Comparison of ENCODE assay signal across 8 cellular contexts in genomic region chr2:86038291-86039081, GRCh38.
DNase-seq lines count a peak whose midpoint lies in the region; ATAC-seq and TF ChIP-seq lines count a peak whose summit lies in the region.

No MANE protein-coding gene starts in this region.

- H4K91ac ChIP-seq in H9 (ENCODE audit: insufficient read length, low read depth, low read length), result no peak overlapping the region

- no peaks in the 10 kb centered on the region for H3K9me2 ChIP-seq in SU-DHL-6 (replicated peaks; ENCODE audit: insufficient read depth, low read length)

- H3K23me2 ChIP-seq in H9 (ENCODE audit: insufficient read length, low read depth, low read length, poor library complexity, severe bottlenecking), result no peaks in the 10 kb centered on the region

- TF ChIP-seq CTCF in SU-DHL-6 (IDR thresholded peaks at IDR 0.05; ENCODE audit: insufficient read depth, low read length, poor library complexity, severe bottlenecking), result no peak
- no peak for TF ChIP-seq CTCF in suprapubic skin (IDR thresholded peaks at IDR 0.05)
- no peak for TF ChIP-seq CTCF in H9 (conservative IDR thresholded peaks at IDR 0.05)

- no peak overlapping the region for H2AK5ac ChIP-seq in H9 (ENCODE audit: insufficient read length, low read length)

- H3K79me1 ChIP-seq in H9 (ENCODE audit: insufficient read depth, low read depth, low read length, poor library complexity, severe bottlenecking), result no peaks in the 10 kb centered on the region

- H2AFZ ChIP-seq in SU-DHL-6 (ENCODE audit: low read depth, low read length, severe bottlenecking) (no peak overlapping the region), H9 (ENCODE audit: low read length) (no peak overlapping the region)

- H3K4me3 ChIP-seq in SU-DHL-6 (ENCODE audit: insufficient read depth, low read length, poor library complexity, severe bottlenecking) (no peak overlapping the region), suprapubic skin (no peak overlapping the region)

- H3K14ac ChIP-seq in H9 (ENCODE audit: insufficient read depth, low read length), result no peak overlapping the region

- 73% methylated on average over 12 of the region's 12 CpGs for WGBS in suprapubic skin
- WGBS in H9 (ENCODE audit: extremely low coverage, insufficient read length, low lambda C conversion rate), result no CpG with 5 or more reads among the region's 12 CpGs

- H3K36me3 ChIP-seq in SU-DHL-6 (ENCODE audit: low read length) (no peaks in the 10 kb centered on the region), suprapubic skin (peaks cover 63% of the 10 kb centered on the region)

- H3F3A ChIP-seq in SU-DHL-6 (ENCODE audit: insufficient read depth), result peaks cover 35% of the 10 kb centered on the region

- DNase-seq in astrocyte of the hippocampus (ENCODE audit: low read depth, low spot score) (peak; percentile 66), mucosa of gallbladder (ENCODE audit: low spot score) (peak; percentile 52), suprapubic skin (ENCODE audit: low spot score in 2 of 2) (peak; percentile 68 to 79), occipital lobe (lab: John Stamatoyannopoulos, UW) (no peak), H9 (no peak)

- no peak overlapping the region for H3K18ac ChIP-seq in H9 (ENCODE audit: insufficient read length, low read depth, low read length)

- H3K9ac ChIP-seq in SU-DHL-6 (ENCODE audit: low read length) (peak overlapping the region; percentile 56; the same call in 1 of the 2 replicates), H9 (ENCODE audit: extremely low read depth, insufficient read length, low read length) (no peak overlapping the region)

- no peak overlapping the region for H3K23ac ChIP-seq in H9 (ENCODE audit: insufficient read length, low read depth, low read length)

- no peak overlapping the region for H3K4me3 Mint-ChIP-seq in H9

- H3K4ac ChIP-seq in H9 (ENCODE audit: low read depth, low read length), result no peak overlapping the region

- peaks cover 37 to 93% (median 77%) of the 10 kb centered on the region in 3 experiments; a peak in 6 of 7 replicates for H3K36me3 Mint-ChIP-seq in H9 (ENCODE audit: insufficient read depth in 1 of 3, low read depth in 3 of 3)

- ATAC-seq in GM19452 (IDR thresholded peaks at IDR 0.05; ENCODE audit: unreplicated experiment) (peak; percentile 51), GM18511 (IDR thresholded peaks at IDR 0.05; ENCODE audit: unreplicated experiment) (no peak)

- no peak overlapping the region for H2BK120ac ChIP-seq in H9 (ENCODE audit: low read depth, low read length, poor library complexity, severe bottlenecking)

- no peak for TF ChIP-seq EP300 in suprapubic skin (IDR thresholded peaks at IDR 0.05)

- no peaks in the 10 kb centered on the region for H3K27me3 ChIP-seq in SU-DHL-6 (ENCODE audit: low read length)
- no peaks in the 10 kb centered on the region for H3K27me3 ChIP-seq in suprapubic skin
- no peaks in the 10 kb centered on the region for H3K27me3 ChIP-seq in H9 (ENCODE audit: insufficient read depth, low read length)

- no peaks in the 10 kb centered on the region for H3K9me3 Mint-ChIP-seq in H9

- H2BK20ac ChIP-seq in H9 (ENCODE audit: low read depth, low read length, poor library complexity, severe bottlenecking), result no peak overlapping the region

- H3K4me2 ChIP-seq in SU-DHL-6 (ENCODE audit: low read depth, low read length, poor library complexity, severe bottlenecking) (peak overlapping the region; percentile 80), H9 (ENCODE audit: insufficient read depth, insufficient read length, low read length) (no peak overlapping the region)

- no peak overlapping the region for H2BK5ac ChIP-seq in H9 (ENCODE audit: insufficient read length, low read length)

- no peak overlapping the region for H2BK15ac ChIP-seq in H9 (ENCODE audit: low read depth, low read length)

- no peak overlapping the region for H4K8ac ChIP-seq in H9 (replicated peaks; ENCODE audit: insufficient read length, low read depth, low read length)

- H3T11ph ChIP-seq in H9 (ENCODE audit: low read length), result no peak overlapping the region

- no peaks in the 10 kb centered on the region for H4K20me1 ChIP-seq in SU-DHL-6 (ENCODE audit: low read depth, low read length)
- no peaks in the 10 kb centered on the region for H4K20me1 ChIP-seq in H9 (ENCODE audit: control insufficient read depth, insufficient read depth, insufficient read length)

- no peak for TF ChIP-seq POLR2A in suprapubic skin (IDR thresholded peaks at IDR 0.05)

- peaks cover 2 to 11% of the 10 kb centered on the region in 2 experiments; a peak in 2 of 4 replicates for H3K4me1 Mint-ChIP-seq in H9

- no peaks in the 10 kb centered on the region for H3K27me3 Mint-ChIP-seq in H9 (ENCODE audit: low read depth)

- no peak overlapping the region for H4K5ac ChIP-seq in H9 (ENCODE audit: insufficient read length, low read depth, low read length)

- H3K4me1 ChIP-seq in suprapubic skin (peaks cover 39% of the 10 kb centered on the region), H9 (ENCODE audit: insufficient read depth, low read length) (no peaks in the 10 kb centered on the region)

- peak overlapping the region in 1 of 3 experiments; percentile 81; a peak in 1 of 7 replicates for H3K27ac Mint-ChIP-seq in H9

- no peak overlapping the region for H3K56ac ChIP-seq in H9 (ENCODE audit: insufficient read length, low read depth, low read length)

- H3K27ac ChIP-seq in SU-DHL-6 (ENCODE audit: low read depth, low read length), result peak overlapping the region; percentile 99
- H3K27ac ChIP-seq in suprapubic skin, result peak overlapping the region; percentile 88
- H3K27ac ChIP-seq in H9 (ENCODE audit: insufficient read length, low read depth, low read length), result no peak overlapping the region

- no peak overlapping the region for H2BK12ac ChIP-seq in H9 (ENCODE audit: insufficient read length, low read depth, low read length)

- H3K9me3 ChIP-seq in SU-DHL-6 (ENCODE audit: insufficient read depth, low read length) (no peaks in the 10 kb centered on the region), suprapubic skin (no peaks in the 10 kb centered on the region), H9 (ENCODE audit: control insufficient read depth, low read depth, low read length) (no peaks in the 10 kb centered on the region)

- H3K79me2 ChIP-seq in SU-DHL-6 (ENCODE audit: insufficient read depth, low read length) (no peaks in the 10 kb centered on the region), H9 (ENCODE audit: insufficient read depth, low read length) (no peaks in the 10 kb centered on the region)

Comparison
In these comparisons a context has a peak if more than half of its experiments do, and no peak if none do; other contexts are left out.
1. DNase-seq: peak in astrocyte of the hippocampus (single experiment), mucosa of gallbladder (single experiment) and suprapubic skin (2 of 2); none in occipital lobe (single experiment) and H9 (single experiment).